ENCODE assay signal across 2 cellular contexts in the genomic region with DNA sequence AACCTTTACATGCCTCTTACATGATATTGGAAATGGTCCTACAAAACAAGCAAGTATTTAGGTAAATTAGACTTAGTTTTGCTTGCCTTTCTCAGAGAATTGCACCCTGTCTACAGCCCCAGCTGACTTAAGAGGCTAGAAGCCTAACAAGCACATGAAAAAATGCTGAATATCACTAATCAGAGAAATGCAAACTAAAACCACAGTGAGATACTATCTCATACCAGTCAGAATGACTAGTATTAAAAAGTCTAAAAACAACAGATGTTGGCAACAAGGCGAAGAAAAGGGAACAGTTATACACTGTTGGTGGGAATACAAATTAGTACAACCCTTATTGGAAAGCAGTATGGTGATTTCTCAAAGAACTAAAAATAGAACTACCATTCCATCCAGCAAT.
A peak's percentile ranks its signal among the peaks of the same experiment; 100 is the strongest.
TF ChIP-seq lines count a peak whose summit lies in the region.

No MANE protein-coding gene starts in this region.

TF ChIP-seq in SK-N-SH, 30 proteins besides CTCF, POLR2A, EP300 and RAD21:
- TF ChIP-seq GATA2 (CRISPR knock-in tag; IDR thresholded peaks at IDR 0.05) (no peak), FOXM1 (IDR thresholded peaks at IDR 0.05; ENCODE audit: low read depth) (no peak), RFX5 (IDR thresholded peaks at IDR 0.05; ENCODE audit: low read length) (no peak), MEF2A (IDR thresholded peaks at IDR 0.05; ENCODE audit: borderline replicate concordance, low read depth) (no peak), FOSL2 (IDR thresholded peaks at IDR 0.05; ENCODE audit: borderline replicate concordance, low read depth) (no peak), TCF12 (IDR thresholded peaks at IDR 0.05) (peak; percentile 46), EZH2phosphoT487 (IDR thresholded peaks at IDR 0.05; ENCODE audit: borderline replicate concordance, low read depth) (no peak)

TF ChIP-seq in SK-N-SH treated with all-trans-retinoic acid at 6 μM for 48 hours, 23 proteins besides CTCF, POLR2A, EP300 and RAD21:
- no peak for TF ChIP-seq ZNF565 (CRISPR knock-in tag; conservative IDR thresholded peaks at IDR 0.05; ENCODE audit: low read depth)
- TF ChIP-seq, protein P1, sequence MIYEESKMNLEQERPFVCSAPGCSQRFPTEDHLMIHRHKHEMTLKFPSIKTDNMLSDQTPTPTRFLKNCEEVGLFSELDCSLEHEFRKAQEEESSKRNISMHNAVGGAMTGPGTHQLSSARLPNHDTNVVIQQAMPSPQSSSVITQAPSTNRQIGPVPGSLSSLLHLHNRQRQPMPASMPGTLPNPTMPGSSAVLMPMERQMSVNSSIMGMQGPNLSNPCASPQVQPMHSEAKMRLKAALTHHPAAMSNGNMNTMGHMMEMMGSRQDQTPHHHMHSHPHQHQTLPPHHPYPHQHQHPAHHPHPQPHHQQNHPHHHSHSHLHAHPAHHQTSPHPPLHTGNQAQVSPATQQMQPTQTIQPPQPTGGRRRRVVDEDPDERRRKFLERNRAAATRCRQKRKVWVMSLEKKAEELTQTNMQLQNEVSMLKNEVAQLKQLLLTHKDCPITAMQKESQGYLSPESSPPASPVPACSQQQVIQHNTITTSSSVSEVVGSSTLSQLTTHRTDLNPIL (CRISPR knock-in tag; IDR thresholded peaks at IDR 0.05; ENCODE audit: low read depth): no peak
